ENCODE assay signal across 15 cellular contexts in the genomic region with DNA sequence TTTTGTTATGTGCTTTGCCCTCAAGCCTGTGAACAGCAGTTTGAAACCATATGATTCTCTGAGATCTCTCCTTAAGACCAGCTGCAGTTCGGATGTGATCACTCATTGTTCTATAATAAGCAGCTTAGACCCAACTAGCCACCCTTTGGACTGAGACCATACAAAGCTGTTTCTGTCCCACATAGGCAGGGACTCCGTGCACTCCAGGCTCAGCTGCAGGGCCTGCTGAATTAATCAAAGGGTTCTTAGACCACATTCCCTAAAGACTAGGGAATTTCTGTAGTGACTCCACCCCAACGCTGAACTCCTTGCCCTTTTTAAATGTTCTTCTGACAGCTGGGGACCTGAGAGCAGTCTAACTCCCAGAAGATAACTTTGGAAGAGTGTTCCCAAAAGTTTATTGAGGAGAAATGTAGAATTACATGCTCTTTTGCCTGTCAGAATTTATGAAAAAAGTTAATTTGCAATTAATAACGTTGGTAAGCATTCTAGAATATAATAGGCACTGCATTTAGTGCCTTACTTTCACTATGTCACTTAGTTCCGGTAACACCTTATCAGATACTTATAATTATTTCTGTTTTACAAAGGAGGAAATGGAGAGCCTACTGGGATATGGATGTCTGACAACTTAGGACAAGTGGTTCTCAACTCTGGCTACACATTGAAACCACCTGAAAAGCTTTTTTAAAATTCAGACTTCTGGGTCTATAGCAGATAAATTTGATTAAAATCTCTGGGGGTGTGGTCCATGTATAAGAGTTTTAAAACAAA. TPM values are rescaled to one million over a fixed set of nuclear protein-coding genes. Genes with fewer than 3 reads are reported as not detected.
DNase-seq lines count a peak whose midpoint lies in the region; ATAC-seq and TF ChIP-seq lines count a peak whose summit lies in the region.
"Had no signal": no experiment of that assay in that cellular context is flagged by ENCODE, and none has a peak within 500 bp of the region (broad histone marks: within the 10 kb centered on the region; RNA-seq: fewer than 3 reads in every experiment).

No MANE protein-coding gene starts in this region.

- H2BK120ac ChIP-seq in trophoblast cell (ENCODE audit: insufficient read depth, low read length, poor library complexity): no peak overlapping the region

- H3K79me2 ChIP-seq in trophoblast cell (ENCODE audit: control insufficient read depth, insufficient read depth, low read length, poor library complexity): no peaks in the 10 kb centered on the region

- no peak overlapping the region for H3K18ac ChIP-seq in trophoblast cell (ENCODE audit: low read length)

- no peak overlapping the region for H2AK5ac ChIP-seq in trophoblast cell (ENCODE audit: low read length)

- H3K4me2 ChIP-seq in trophoblast cell (ENCODE audit: low read length): no peak overlapping the region
- H3K4me2 ChIP-seq: BLaER1 had no signal

- H3K36me3 Mint-ChIP-seq in Calu3 (ENCODE audit: insufficient read depth, unreplicated experiment): peaks cover 9% of the 10 kb centered on the region
- H3K36me3 Mint-ChIP-seq in WTC11: peaks cover 7% of the 10 kb centered on the region; the same call in 1 of the 2 replicates
- H3K36me3 Mint-ChIP-seq in effector memory CD8-positive, alpha-beta T cell (ENCODE audit: insufficient read depth): no peaks in the 10 kb centered on the region
- H3K36me3 Mint-ChIP-seq: stimulated activated effector memory CD8-positive, alpha-beta T cell treated with anti-CD3 and anti-CD28 coated beads, Interleukin-12 subunit alpha, Interleukin-12 subunit beta, amount 100 ng/mL, for 72 hours had no signal

- peak overlapping the region; percentile 50 for H3K4ac ChIP-seq in trophoblast cell (ENCODE audit: low read depth, low read length)

- H3K23ac ChIP-seq in trophoblast cell (ENCODE audit: low read length): no peak overlapping the region

- H4K12ac ChIP-seq in trophoblast cell (ENCODE audit: low read depth, low read length): no peak overlapping the region

- H2BK12ac ChIP-seq in trophoblast cell (ENCODE audit: low read length): no peak overlapping the region

- no peaks in the 10 kb centered on the region for H3K27me3 Mint-ChIP-seq in Calu3 (ENCODE audit: unreplicated experiment)
- H3K27me3 Mint-ChIP-seq in WTC11 (ENCODE audit: low read depth): no peaks in the 10 kb centered on the region
- H3K27me3 Mint-ChIP-seq in effector memory CD8-positive, alpha-beta T cell: no peaks in the 10 kb centered on the region

- no peak overlapping the region for H3K14ac ChIP-seq in trophoblast cell (ENCODE audit: low read length)

- WGBS in trophoblast cell (ENCODE audit: extremely low coverage, insufficient coverage, insufficient read length): no CpG with 5 or more reads among the region's 5 CpGs

- no peaks in the 10 kb centered on the region for H3K36me3 ChIP-seq in trophoblast cell (ENCODE audit: control insufficient read depth in 1 of 2, insufficient read depth in 2 of 2, low read length in 2 of 2)
- H3K36me3 ChIP-seq: BLaER1 had no signal

- BruUV-seq in Calu3 (replicated peaks; lab: Mats Ljungman, UMichigan): no TSS peak

- H3K4me3 Mint-ChIP-seq in Calu3 (ENCODE audit: low read depth, unreplicated experiment) (peak overlapping the region; percentile 29), WTC11 (no peak overlapping the region)
- no peak overlapping the region for H3K4me3 Mint-ChIP-seq in effector memory CD8-positive, alpha-beta T cell
- H3K4me3 Mint-ChIP-seq: activated naive CD4-positive, alpha-beta T cell treated with anti-CD3 and anti-CD28 coated beads for 36 hours; stimulated activated effector memory CD8-positive, alpha-beta T cell treated with anti-CD3 and anti-CD28 coated beads, Interleukin-12 subunit alpha, Interleukin-12 subunit beta, amount 100 ng/mL, for 72 hours had no signal

- H3K27me3 ChIP-seq in trophoblast cell (ENCODE audit: insufficient read depth, low read length): no peaks in the 10 kb centered on the region
- H3K27me3 ChIP-seq: BLaER1 had no signal

- TF ChIP-seq CTCF in Calu3 (IDR thresholded peaks at IDR 0.05; ENCODE audit: unreplicated experiment) (no peak), WTC11 (IDR thresholded peaks at IDR 0.05) (no peak)

- H3K27ac ChIP-seq in trophoblast cell (ENCODE audit: low read depth, low read length): no peak overlapping the region
- H3K27ac ChIP-seq: BLaER1 had no signal

- H3K27ac Mint-ChIP-seq in Calu3 (ENCODE audit: unreplicated experiment): peak overlapping the region; percentile 55
- peak overlapping the region; percentile 36 for H3K27ac Mint-ChIP-seq in WTC11
- H3K27ac Mint-ChIP-seq in effector memory CD8-positive, alpha-beta T cell: no peak overlapping the region
- H3K27ac Mint-ChIP-seq: activated naive CD4-positive, alpha-beta T cell treated with anti-CD3 and anti-CD28 coated beads for 36 hours; stimulated activated effector memory CD8-positive, alpha-beta T cell treated with anti-CD3 and anti-CD28 coated beads, Interleukin-12 subunit alpha, Interleukin-12 subunit beta, amount 100 ng/mL, for 72 hours had no signal

- no peak overlapping the region for H3K4me3 ChIP-seq in trophoblast cell (ENCODE audit: low read depth, low read length)
- H3K4me3 ChIP-seq: BLaER1 had no signal

- no peak overlapping the region for H4K91ac ChIP-seq in trophoblast cell (ENCODE audit: low read depth, low read length)

- peaks cover 2% of the 10 kb centered on the region for H3K79me1 ChIP-seq in trophoblast cell (ENCODE audit: low read length)

- no peak for DNase-seq in Calu3
- no peak for DNase-seq in WTC11 (ENCODE audit: low spot score)
- DNase-seq in left cardiac atrium: peak; percentile 21
- no peak for DNase-seq in trophoblast cell
- DNase-seq in NCI-H748 (lab: John Stamatoyannopoulos, UW; ENCODE audit: unreplicated experiment): no peak
- no peak for DNase-seq in effector memory CD8-positive, alpha-beta T cell
- DNase-seq: activated CD4-positive, alpha-beta T cell treated with anti-CD3 and anti-CD28 coated beads for 1 hour; activated naive CD4-positive, alpha-beta T cell treated with anti-CD3 and anti-CD28 coated beads for 36 hours; kidney glomerular epithelial cell; NCI-H1105; PC-3 had no signal

- no peak overlapping the region for H4K8ac ChIP-seq in trophoblast cell (ENCODE audit: low read depth, low read length)

- peaks cover 17% of the 10 kb centered on the region for H3K4me1 Mint-ChIP-seq in Calu3 (ENCODE audit: low read depth, unreplicated experiment)
- H3K4me1 Mint-ChIP-seq in WTC11: peaks cover 48% of the 10 kb centered on the region
- no peaks in the 10 kb centered on the region for H3K4me1 Mint-ChIP-seq in effector memory CD8-positive, alpha-beta T cell (ENCODE audit: low read depth in 2 of 2)
- H3K4me1 Mint-ChIP-seq: stimulated activated effector memory CD8-positive, alpha-beta T cell treated with anti-CD3 and anti-CD28 coated beads, Interleukin-12 subunit alpha, Interleukin-12 subunit beta, amount 100 ng/mL, for 72 hours had no signal

- no peak overlapping the region for H2BK5ac ChIP-seq in trophoblast cell (ENCODE audit: low read depth, low read length, poor library complexity)

- CTCF ChIA-PET in Calu3 (lab: Charles Lee) (interaction anchor here (0.6 kb wide), 1 partner anchor 30 kb away, joined by 3 read pairs; no protein-coding TSS in a partner anchor), WTC11 (lab: Charles Lee) (interaction anchor here (0.8 kb wide), 1 partner anchor 42 kb away, joined by 3 read pairs; no protein-coding TSS in a partner anchor)

- no peaks in the 10 kb centered on the region for H3K4me1 ChIP-seq in trophoblast cell (ENCODE audit: control insufficient read depth in 1 of 2, insufficient read depth in 2 of 2, low read length in 2 of 2)
- H3K4me1 ChIP-seq: BLaER1 had no signal

- intact Hi-C loops in Calu3 (cut with micrococcal nuclease; ENCODE audit: unreplicated experiment): no loop called here
- intact Hi-C loops in left cardiac atrium (cut with DNase I): no loop called here

- POLR2A ChIA-PET in WTC11 (lab: Charles Lee): no interaction called here

- H3K9me3 Mint-ChIP-seq in Calu3 (ENCODE audit: low read depth, unreplicated experiment) (no peaks in the 10 kb centered on the region), WTC11 (no peaks in the 10 kb centered on the region)
- H3K9me3 Mint-ChIP-seq in effector memory CD8-positive, alpha-beta T cell: no peaks in the 10 kb centered on the region
- H3K9me3 Mint-ChIP-seq: activated naive CD4-positive, alpha-beta T cell treated with anti-CD3 and anti-CD28 coated beads for 36 hours; stimulated activated effector memory CD8-positive, alpha-beta T cell treated with anti-CD3 and anti-CD28 coated beads, Interleukin-12 subunit alpha, Interleukin-12 subunit beta, amount 100 ng/mL, for 72 hours had no signal

- no peak overlapping the region for H3K9ac ChIP-seq in trophoblast cell (ENCODE audit: low read length)
- H3K9ac ChIP-seq: BLaER1 had no signal

- ATAC-seq in WTC11 (peak; percentile 61), left cardiac atrium (peak; percentile 59 to 78), HG02623 (IDR thresholded peaks at IDR 0.05; ENCODE audit: unreplicated experiment) (no peak), GM19452 (IDR thresholded peaks at IDR 0.05; ENCODE audit: unreplicated experiment) (no peak)
- ATAC-seq in effector memory CD8-positive, alpha-beta T cell (replicated peaks): no peak
- ATAC-seq: PC-3; stimulated activated effector memory CD8-positive, alpha-beta T cell treated with anti-CD3 and anti-CD28 coated beads, Interleukin-12 subunit alpha, Interleukin-12 subunit beta, amount 100 ng/mL, for 72 hours had no signal

- H2AFZ ChIP-seq in trophoblast cell (ENCODE audit: insufficient read depth, low read length, poor library complexity): no peak overlapping the region

- no peaks in the 10 kb centered on the region for H3K9me3 ChIP-seq in trophoblast cell (ENCODE audit: insufficient read depth, low read depth, low read length)
- H3K9me3 ChIP-seq: BLaER1 had no signal

TF ChIP-seq in WTC11, 78 proteins besides CTCF, POLR2A, EP300 and RAD21 (continues in another document):
- TF ChIP-seq JUN (CRISPR knock-in tag; IDR thresholded peaks at IDR 0.05) (no peak), TEAD4 (CRISPR knock-in tag; IDR thresholded peaks at IDR 0.05) (no peak), PRRX2 (CRISPR knock-in tag; IDR thresholded peaks at IDR 0.05) (no peak), SOX15 (CRISPR knock-in tag; IDR thresholded peaks at IDR 0.05) (no peak), FOXJ3 (CRISPR knock-in tag; IDR thresholded peaks at IDR 0.05; ENCODE audit: borderline replicate concordance) (no peak)
- TF ChIP-seq, protein P1, sequence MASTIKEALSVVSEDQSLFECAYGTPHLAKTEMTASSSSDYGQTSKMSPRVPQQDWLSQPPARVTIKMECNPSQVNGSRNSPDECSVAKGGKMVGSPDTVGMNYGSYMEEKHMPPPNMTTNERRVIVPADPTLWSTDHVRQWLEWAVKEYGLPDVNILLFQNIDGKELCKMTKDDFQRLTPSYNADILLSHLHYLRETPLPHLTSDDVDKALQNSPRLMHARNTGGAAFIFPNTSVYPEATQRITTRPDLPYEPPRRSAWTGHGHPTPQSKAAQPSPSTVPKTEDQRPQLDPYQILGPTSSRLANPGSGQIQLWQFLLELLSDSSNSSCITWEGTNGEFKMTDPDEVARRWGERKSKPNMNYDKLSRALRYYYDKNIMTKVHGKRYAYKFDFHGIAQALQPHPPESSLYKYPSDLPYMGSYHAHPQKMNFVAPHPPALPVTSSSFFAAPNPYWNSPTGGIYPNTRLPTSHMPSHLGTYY (CRISPR knock-in tag; IDR thresholded peaks at IDR 0.05): no peak

RNA-seq across cellular contexts. Expression of a gene that starts 42.3 kb away (rescaled TPM):
- 86.8 and 94.4 TPM in 2 replicates for total RNA-seq in Calu3 (2022)
- total RNA-seq in WTC11 (2021): 75.1 to 82.1 TPM (median 80.5 TPM) in 3 replicates
- 10 to 100 TPM; 10.8 to 17.4 TPM for total RNA-seq in left cardiac atrium
- polyA plus RNA-seq in trophoblast cell (2013): 38.6 and 39.1 TPM in 2 replicates
- total RNA-seq: activated naive CD4-positive, alpha-beta T cell treated with anti-CD3 and anti-CD28 coated beads for 36 hours had no signal

Comparison
In these comparisons a context has a peak if more than half of its experiments do, and no peak if none do; other contexts are left out.
1. H3K27ac Mint-ChIP-seq: peak in Calu3 (single experiment) and WTC11 (single experiment); none in effector memory CD8-positive, alpha-beta T cell (0 of 2).
2. ATAC-seq: peak in WTC11 (single experiment) and left cardiac atrium (2 of 2); none in HG02623 (single experiment), effector memory CD8-positive, alpha-beta T cell (single experiment) and GM19452 (single experiment).